In the genomic region with DNA sequence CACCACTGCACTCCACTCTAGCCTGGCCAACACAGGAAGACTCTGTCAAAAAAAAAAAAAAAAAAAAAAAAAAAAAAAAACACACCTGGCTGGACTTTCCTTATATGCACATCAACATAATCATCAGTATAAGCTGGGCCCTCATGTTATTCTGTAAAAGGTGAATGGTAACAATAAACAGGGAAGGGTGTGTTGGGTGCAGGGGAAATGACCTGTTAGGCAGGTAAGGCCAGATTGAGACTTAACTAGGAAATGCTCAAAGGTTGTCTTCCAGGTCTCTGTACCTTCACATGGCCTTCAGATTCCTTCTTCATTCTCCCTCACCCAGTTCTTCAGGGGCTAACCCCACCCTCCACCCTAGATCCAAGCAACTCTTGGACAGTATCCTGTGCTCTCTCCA, we compare ENCODE assay signal across 27 cellular contexts. TPM values are rescaled to one million over a fixed set of nuclear protein-coding genes. Genes with fewer than 3 reads are reported as not detected.
"Had no signal": no experiment of that assay in that cellular context is flagged by ENCODE, and none has a peak within 500 bp of the region (broad histone marks: within the 10 kb centered on the region; RNA-seq: fewer than 3 reads in every experiment).

No MANE protein-coding gene starts in this region.

- H3K36me3 ChIP-seq: WERI-Rb-1 had no signal

- H3K4me3 Mint-ChIP-seq: activated B cell treated with CpG ODN at 0.5 μM for 24 hours; activated CD4-positive, alpha-beta memory T cell treated with anti-CD3 and anti-CD28 coated beads, Interleukin-2, amount 10 ng/mL, durations not matched to agents 7 days and 5 days; activated CD4-positive, alpha-beta T cell treated with anti-CD3 and anti-CD28 coated beads for 36 hours; activated CD4-positive, alpha-beta T cell treated with anti-CD3 and anti-CD28 coated beads, Interleukin-2, amount 10 ng/mL, durations not matched to agents 24 days and 14 days; activated naive CD8-positive, alpha-beta T cell; activated T-cell treated with anti-CD3 and anti-CD28 coated beads, Interleukin-2, amount 50 U/mL, for 4 hours; activated T-helper 17 cell treated with anti-CD3 and anti-CD28 coated beads, Interleukin-2, amount 50 U/mL, for 72 hours; T-cell; T-helper 1 cell treated with Interleukin-12 subunit alpha and Interleukin-12 subunit beta and Interleukin-4 antibody, amounts not matched to agents 30 μg/mL and 1 μg/mL, for 36 hours had no signal

- H3K27ac ChIP-seq: WERI-Rb-1 had no signal

- ATAC-seq: activated CD4-positive, alpha-beta T cell treated with anti-CD3 and anti-CD28 coated beads for 36 hours; activated CD4-positive, CD25-positive, alpha-beta regulatory T cell treated with anti-CD3 and anti-CD28 coated beads, Interleukin-2, amount 50 U/mL, for 24 hours; activated T-cell treated with anti-CD3 and anti-CD28 coated beads, Interleukin-2, amount 50 U/mL, for 4 hours; activated T-helper 17 cell treated with anti-CD3 and anti-CD28 coated beads, Interleukin-2, amount 50 U/mL, for 72 hours; T-cell had no signal

- H3K27ac Mint-ChIP-seq: activated B cell treated with CpG ODN at 0.5 μM for 24 hours; activated CD4-positive, alpha-beta memory T cell treated with anti-CD3 and anti-CD28 coated beads, Interleukin-2, amount 10 ng/mL, durations not matched to agents 7 days and 5 days; activated CD4-positive, alpha-beta T cell treated with anti-CD3 and anti-CD28 coated beads for 36 hours; activated CD4-positive, alpha-beta T cell treated with anti-CD3 and anti-CD28 coated beads, Interleukin-2, amount 10 ng/mL, durations not matched to agents 24 days and 14 days; activated naive CD8-positive, alpha-beta T cell; activated T-helper 17 cell treated with anti-CD3 and anti-CD28 coated beads, Interleukin-2, amount 50 U/mL, for 72 hours; T-cell; T-helper 1 cell treated with Interleukin-12 subunit alpha and Interleukin-12 subunit beta and Interleukin-4 antibody, amounts not matched to agents 30 μg/mL and 1 μg/mL, for 36 hours had no signal

- H3K9me3 Mint-ChIP-seq: activated B cell treated with CpG ODN at 0.5 μM for 24 hours; activated CD4-positive, alpha-beta memory T cell treated with anti-CD3 and anti-CD28 coated beads, Interleukin-2, amount 10 ng/mL, durations not matched to agents 7 days and 5 days; activated CD4-positive, alpha-beta T cell treated with anti-CD3 and anti-CD28 coated beads, Interleukin-2, amount 10 ng/mL, durations not matched to agents 24 days and 14 days; activated T-cell treated with anti-CD3 and anti-CD28 coated beads, Interleukin-2, amount 50 U/mL, for 4 hours; activated T-helper 17 cell treated with anti-CD3 and anti-CD28 coated beads, Interleukin-2, amount 50 U/mL, for 72 hours; T-cell; T-helper 1 cell treated with Interleukin-12 subunit alpha and Interleukin-12 subunit beta and Interleukin-4 antibody, amounts not matched to agents 30 μg/mL and 1 μg/mL, for 36 hours had no signal

- H3K36me3 Mint-ChIP-seq: T-cell had no signal

- H3K4me1 Mint-ChIP-seq: activated B cell treated with CpG ODN at 0.5 μM for 24 hours; activated CD4-positive, alpha-beta memory T cell treated with anti-CD3 and anti-CD28 coated beads, Interleukin-2, amount 10 ng/mL, durations not matched to agents 7 days and 5 days; activated CD4-positive, alpha-beta T cell treated with anti-CD3 and anti-CD28 coated beads for 36 hours; activated CD4-positive, alpha-beta T cell treated with anti-CD3 and anti-CD28 coated beads, Interleukin-2, amount 10 ng/mL, durations not matched to agents 24 days and 14 days; T-cell had no signal

- H3K27me3 Mint-ChIP-seq: activated B cell treated with CpG ODN at 0.5 μM for 24 hours had no signal

- DNase-seq: activated B cell treated with CpG ODN at 0.5 μM for 24 hours; activated CD4-positive, alpha-beta memory T cell treated with anti-CD3 and anti-CD28 coated beads, Interleukin-2, amount 10 ng/mL, durations not matched to agents 7 days and 5 days; activated CD4-positive, alpha-beta T cell treated with anti-CD3 and anti-CD28 coated beads for 36 hours; activated CD4-positive, alpha-beta T cell treated with anti-CD3 and anti-CD28 coated beads, Interleukin-2, amount 10 ng/mL, durations not matched to agents 24 days and 14 days; activated CD8-positive, alpha-beta memory T cell treated with anti-CD3 and anti-CD28 coated beads for 24 hours; activated effector memory CD4-positive, alpha-beta T cell treated with Interleukin-2 at 50 U/mL for 16 hours; activated gamma-delta T cell treated with Interleukin-2 at 50 U/mL for 16 hours; activated naive CD4-positive, alpha-beta T cell treated with anti-CD3 and anti-CD28 coated beads, Interleukin-2, amount 50 U/mL, for 16 hours; activated naive CD4-positive, alpha-beta T cell treated with Interleukin-2 at 50 U/mL for 16 hours; activated T-cell treated with anti-CD3 and anti-CD28 coated beads, Interleukin-2, amount 50 U/mL, for 4 hours; amniotic stem cell; anterior cingulate cortex; caudate nucleus; cortex of kidney; dermis blood vessel endothelial cell; effector CD8-positive, alpha-beta T cell; erythroblast; foreskin fibroblast; SW 1271; T-cell; T1000; WERI-Rb-1 had no signal

RNA-seq across cellular contexts. Expression of gene ESR2, which starts 47.5 kb away (rescaled TPM):
- total RNA-seq: activated CD4-positive, alpha-beta T cell treated with anti-CD3 and anti-CD28 coated beads, Interleukin-2, amount 10 ng/mL, durations not matched to agents 24 days and 14 days; chondrocyte had no signal
